In genomic region chr22:40289991-40290459, GRCh38 we compare ENCODE assay signal across 9 cellular contexts. TPM values are rescaled to one million over a fixed set of nuclear protein-coding genes. Genes with fewer than 3 reads are reported as not detected.
DNase-seq lines count a peak whose midpoint lies in the region; ATAC-seq and TF ChIP-seq lines count a peak whose summit lies in the region.
"Had no signal": no experiment of that assay in that cellular context is flagged by ENCODE, and none has a peak within 500 bp of the region (broad histone marks: within the 10 kb centered on the region; RNA-seq: fewer than 3 reads in every experiment).

No MANE protein-coding gene starts in this region.

- peaks cover 5% of the 10 kb centered on the region for H3K9me3 Mint-ChIP-seq in glutamatergic neuron (ENCODE audit: unreplicated experiment)

- TF ChIP-seq CTCF in glutamatergic neuron (IDR thresholded peaks at IDR 0.05; ENCODE audit: partially characterized antibody, unreplicated experiment) = no peak

- ATAC-seq in HG02852 (IDR thresholded peaks at IDR 0.05; ENCODE audit: unreplicated experiment) = peak; percentile 60
- ATAC-seq: HCT116 had no signal

- DNase-seq in activated CD4-positive, alpha-beta T cell treated with anti-CD3 and anti-CD28 coated beads, Interleukin-2, amount 50 U/mL, for 4 hours = peak; percentile 60 to 65
- DNase-seq in glutamatergic neuron = no peak
- DNase-seq in stimulated activated CD8-positive, alpha-beta memory T cell treated with anti-CD3 and anti-CD28 coated beads, Interleukin-2, amount 100 ng/mL, for 1 hour (ENCODE audit: low read depth in 2 of 2) = peak; percentile 31 to 35
- DNase-seq in NCI-H510A treated with DMSO at 0.1 percent for 48 hours (lab: John Stamatoyannopoulos, UW) = no peak
- DNase-seq in DMS153 treated with DMSO at 0.1 percent for 48 hours (lab: John Stamatoyannopoulos, UW; ENCODE audit: unreplicated experiment) = no peak
- no peak for DNase-seq in AG08396 (ENCODE audit: low spot score)
- no peak for DNase-seq in NCI-H748 treated with DMSO at 0.1 percent for 48 hours (lab: John Stamatoyannopoulos, UW)

- no peaks in the 10 kb centered on the region for H3K27me3 Mint-ChIP-seq in glutamatergic neuron (ENCODE audit: unreplicated experiment)

- H3K4me3 Mint-ChIP-seq in glutamatergic neuron (ENCODE audit: unreplicated experiment) = no peak overlapping the region

- no peaks in the 10 kb centered on the region for H3K36me3 Mint-ChIP-seq in glutamatergic neuron (ENCODE audit: unreplicated experiment)

- peak overlapping the region; percentile 31 for H3K27ac Mint-ChIP-seq in glutamatergic neuron (ENCODE audit: unreplicated experiment)

- H3K4me1 Mint-ChIP-seq in glutamatergic neuron (ENCODE audit: low read depth, unreplicated experiment) = no peaks in the 10 kb centered on the region

RNA-seq across cellular contexts. Expression of gene ADSL, which starts 56.3 kb away (rescaled TPM):
- 62.3 TPM for total RNA-seq in glutamatergic neuron (ENCODE audit: unreplicated experiment)

Comparison
In these comparisons a context has a peak if more than half of its experiments do, and no peak if none do; other contexts are left out.
1. DNase-seq: peak in activated CD4-positive, alpha-beta T cell treated with anti-CD3 and anti-CD28 coated beads, Interleukin-2, amount 50 U/mL, for 4 hours (2 of 2) and stimulated activated CD8-positive, alpha-beta memory T cell treated with anti-CD3 and anti-CD28 coated beads, Interleukin-2, amount 100 ng/mL, for 1 hour (2 of 2); none in glutamatergic neuron (single experiment), NCI-H510A treated with DMSO at 0.1 percent for 48 hours (single experiment), DMS153 treated with DMSO at 0.1 percent for 48 hours (single experiment), AG08396 (single experiment) and NCI-H748 treated with DMSO at 0.1 percent for 48 hours (single experiment).